Comparison of ENCODE assay signal across 8 cellular contexts in the genomic region with DNA sequence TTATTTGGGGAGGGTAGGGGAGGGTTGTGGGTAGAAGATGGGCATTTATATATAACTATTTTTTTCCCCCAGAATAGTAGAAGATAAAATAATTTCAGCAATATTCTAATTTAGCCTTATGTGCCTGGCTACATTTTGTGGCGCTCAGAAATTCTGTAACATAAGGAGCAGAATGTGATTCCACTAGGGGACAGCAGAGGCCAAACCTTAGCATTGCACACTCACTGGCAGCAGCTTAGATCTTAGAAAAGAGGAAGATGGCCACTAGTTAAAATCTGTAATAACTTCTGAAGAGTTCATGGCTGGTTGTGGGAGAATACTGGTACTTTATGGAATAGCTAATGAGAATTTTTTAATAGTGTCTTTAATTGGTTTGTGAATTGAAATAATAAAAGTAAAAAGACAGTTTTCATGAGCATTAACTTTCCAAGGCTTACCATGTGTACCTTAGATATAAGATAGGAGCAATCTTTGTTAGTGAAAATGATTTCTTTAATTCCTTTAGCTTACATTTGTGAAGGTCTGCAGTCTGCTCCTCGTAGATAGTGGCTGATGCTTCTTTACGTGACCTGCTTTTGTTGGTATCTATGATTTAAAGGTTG. TPM values are rescaled to one million over a fixed set of nuclear protein-coding genes. Genes with fewer than 3 reads are reported as not detected.
A peak's percentile ranks its signal among the peaks of the same experiment; 100 is the strongest.
DNase-seq lines count a peak whose midpoint lies in the region; ATAC-seq and TF ChIP-seq lines count a peak whose summit lies in the region.

No MANE protein-coding gene starts in this region.

- WGBS in liver, result 85% methylated on average over 3 of the region's 3 CpGs

- H3K4me2 ChIP-seq in SU-DHL-6 (ENCODE audit: low read depth, low read length, poor library complexity, severe bottlenecking), result no peak overlapping the region

- H3K36me3 ChIP-seq in SU-DHL-6 (ENCODE audit: low read length) (peaks cover 13% of the 10 kb centered on the region; the same call in 1 of the 2 replicates), liver (ENCODE audit: control insufficient read depth in 4 of 4, insufficient read depth in 3 of 4, low read depth in 1 of 4, low read length in 3 of 4) (peaks cover 0 to 12% (median 3%) of the 10 kb centered on the region in 4 donors)

- H3K27ac ChIP-seq in SU-DHL-6 (ENCODE audit: low read depth, low read length) (no peak overlapping the region), coronary artery (no peak overlapping the region), liver (ENCODE audit: low read depth in 1 of 2, low read length in 2 of 2) (no peak overlapping the region)

- peak; percentile 77 for ATAC-seq in HG02759 (IDR thresholded peaks at IDR 0.05; ENCODE audit: unreplicated experiment)
- peak; percentile 71 for ATAC-seq in stimulated activated naive CD8-positive, alpha-beta T cell treated with anti-CD3 and anti-CD28 coated beads, Interleukin-15, Interleukin-2, amounts not matched to agents 100 U/mL and 50 U/mL, for 24 hours

- no peak overlapping the region for H3K4me3 ChIP-seq in SU-DHL-6 (ENCODE audit: insufficient read depth, low read length, poor library complexity, severe bottlenecking)
- H3K4me3 ChIP-seq in coronary artery, result no peak overlapping the region
- no peak overlapping the region for H3K4me3 ChIP-seq in liver (ENCODE audit: low read depth in 1 of 3, low read length in 3 of 3)

- no peaks in the 10 kb centered on the region for H3K9me2 ChIP-seq in SU-DHL-6 (replicated peaks; ENCODE audit: insufficient read depth, low read length)

- H3K4me1 ChIP-seq in liver (ENCODE audit: control insufficient read depth in 4 of 4, insufficient read depth in 4 of 4, low read length in 3 of 4), result no peaks in the 10 kb centered on the region

- H2AFZ ChIP-seq in SU-DHL-6 (ENCODE audit: low read depth, low read length, severe bottlenecking), result no peak overlapping the region

- TF ChIP-seq CTCF in AG09319 (IDR thresholded peaks at IDR 0.05; ENCODE audit: low read depth, low read length) (peak; percentile 99), GM13977 (IDR thresholded peaks at IDR 0.05; ENCODE audit: extremely low read depth, insufficient read depth, missing control alignments) (peak; percentile 96), SU-DHL-6 (IDR thresholded peaks at IDR 0.05; ENCODE audit: insufficient read depth, low read length, poor library complexity, severe bottlenecking) (peak; percentile 69), coronary artery (IDR thresholded peaks at IDR 0.05) (peak; percentile 71), liver (IDR thresholded peaks at IDR 0.05; ENCODE audit: low read depth, low read length, missing input control) (peak; percentile 70)

- H3K9me3 ChIP-seq in SU-DHL-6 (ENCODE audit: insufficient read depth, low read length) (no peaks in the 10 kb centered on the region), liver (ENCODE audit: control insufficient read depth in 4 of 4, low read length in 3 of 4) (no peaks in the 10 kb centered on the region)

- DNase-seq in AG09319 (ENCODE audit: extremely low read depth, low read depth) (peak; percentile 43), GM13977 (ENCODE audit: low spot score) (peak; percentile 73), NCI-H1105 (lab: John Stamatoyannopoulos, UW) (peak; percentile 57), coronary artery (ENCODE audit: low spot score) (no peak)
- DNase-seq in stimulated activated naive CD8-positive, alpha-beta T cell treated with anti-CD3 and anti-CD28 coated beads, Interleukin-15, Interleukin-2, amounts not matched to agents 100 U/mL and 50 U/mL, for 24 hours, result peak; percentile 20

- H3K27me3 ChIP-seq in SU-DHL-6 (ENCODE audit: low read length) (no peaks in the 10 kb centered on the region), liver (ENCODE audit: control insufficient read depth in 4 of 4, insufficient read depth in 4 of 4, low read length in 3 of 4) (no peaks in the 10 kb centered on the region)

- H3F3A ChIP-seq in SU-DHL-6 (ENCODE audit: insufficient read depth), result no peaks in the 10 kb centered on the region

- TF ChIP-seq RAD21 in liver (IDR thresholded peaks at IDR 0.05), result peak; percentile 87 to 89

- no peaks in the 10 kb centered on the region for H3K79me2 ChIP-seq in SU-DHL-6 (ENCODE audit: insufficient read depth, low read length)

- in situ Hi-C loops in GM13977 (cut with MboI; ENCODE audit: low pct_unique_long_range_greater_than_20kb, low sequenced_read_pairs, unreplicated experiment), result loop anchor here (10.0 kb wide), 1 partner anchor 997 kb away; no protein-coding TSS in a partner anchor

- H4K20me1 ChIP-seq in SU-DHL-6 (ENCODE audit: low read depth, low read length), result no peaks in the 10 kb centered on the region

- H3K9ac ChIP-seq in SU-DHL-6 (ENCODE audit: low read length), result no peak overlapping the region
- no peak overlapping the region for H3K9ac ChIP-seq in liver (ENCODE audit: low read depth in 1 of 2, low read length in 2 of 2)

TF ChIP-seq in liver, 16 proteins besides CTCF, POLR2A, EP300 and RAD21:
- no peak for TF ChIP-seq SP1 (IDR thresholded peaks at IDR 0.05)
- TF ChIP-seq HNF4G (IDR thresholded peaks at IDR 0.05), result no peak
- no peak for TF ChIP-seq FOXA1 (IDR thresholded peaks at IDR 0.05)
- TF ChIP-seq GABPA (IDR thresholded peaks at IDR 0.05 in 1 of 2, conservative IDR thresholded peaks at IDR 0.05 in 1 of 2), result no peak
- no peak for TF ChIP-seq EGR1 (IDR thresholded peaks at IDR 0.05; ENCODE audit: low read depth in 2 of 2)
- TF ChIP-seq, protein P1, sequence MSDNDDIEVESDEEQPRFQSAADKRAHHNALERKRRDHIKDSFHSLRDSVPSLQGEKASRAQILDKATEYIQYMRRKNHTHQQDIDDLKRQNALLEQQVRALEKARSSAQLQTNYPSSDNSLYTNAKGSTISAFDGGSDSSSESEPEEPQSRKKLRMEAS (IDR thresholded peaks at IDR 0.05), result no peak
- TF ChIP-seq YY1 (IDR thresholded peaks at IDR 0.05), result no peak
- TF ChIP-seq HNF4A (conservative IDR thresholded peaks at IDR 0.05), result no peak
- TF ChIP-seq TAF1 (conservative IDR thresholded peaks at IDR 0.05), result no peak
- TF ChIP-seq FOXA2 (IDR thresholded peaks at IDR 0.05), result no peak
- TF ChIP-seq JUND (IDR thresholded peaks at IDR 0.05), result no peak
- TF ChIP-seq RXRA (IDR thresholded peaks at IDR 0.05), result no peak
- TF ChIP-seq NR2F2 (IDR thresholded peaks at IDR 0.05), result no peak
- TF ChIP-seq ZBTB33 (IDR thresholded peaks at IDR 0.05), result no peak
- no peak for TF ChIP-seq ATF3 (IDR thresholded peaks at IDR 0.05)
- TF ChIP-seq REST (IDR thresholded peaks at IDR 0.05), result no peak

RNA-seq across cellular contexts. Expression of gene DDX10, which starts 33.1 kb away (rescaled TPM):
- total RNA-seq in liver, result 10 to 100 TPM in 1 of 2 donors, 1 to 10 TPM in 1; 8.0 to 11.8 TPM
- 1 to 10 TPM; 8.2 to 9.7 TPM for polyA plus RNA-seq in liver
